ENCODE assay signal across 9 cellular contexts in the genomic region with DNA sequence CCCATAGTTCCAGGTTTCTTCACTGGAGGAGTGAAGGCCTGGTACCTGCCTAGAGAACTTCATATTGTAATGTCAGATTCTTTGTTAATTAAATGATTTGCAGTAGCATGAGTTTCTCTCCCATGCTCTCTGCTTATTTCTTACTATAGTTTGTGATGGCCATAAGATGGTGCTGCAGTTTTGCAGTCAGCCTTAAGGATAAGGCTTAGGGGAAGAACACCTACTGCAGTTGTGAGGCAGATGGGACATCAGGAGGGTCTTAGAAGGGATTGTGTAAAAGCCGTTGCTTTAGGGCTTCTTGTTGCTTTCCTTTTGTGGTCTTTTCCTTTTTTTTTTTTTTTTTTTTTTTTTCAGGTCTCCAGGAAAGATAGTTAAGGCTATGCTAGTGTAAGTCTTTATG.
DNase-seq lines count a peak whose midpoint lies in the region; ATAC-seq, FAIRE-seq and TF ChIP-seq lines count a peak whose summit lies in the region.
"Had no signal": no experiment of that assay in that cellular context is flagged by ENCODE, and none has a peak within 500 bp of the region (broad histone marks: within the 10 kb centered on the region; RNA-seq: fewer than 3 reads in every experiment).

No MANE protein-coding gene starts in this region.

- WGBS in HepG2 (ENCODE audit: low lambda C conversion rate), result 86% methylated on average over 1 of the region's 1 CpG
- 60% methylated on average over 1 of the region's 1 CpG for WGBS in right lobe of liver (ENCODE audit: insufficient coverage, low coverage, low lambda C conversion rate, missing lambda C conversion rate)
- 69% methylated on average over 1 of the region's 1 CpG; no CpG with 5 or more reads in 1 of the 2 experiments for whole genome bisulfite sequencing in endodermal cell (ENCODE audit: insufficient coverage in 1 of 2, insufficient read length in 1 of 2), 2 experiments

- H3K9me3 Mint-ChIP-seq in endodermal cell, result no peaks in the 10 kb centered on the region
- H3K9me3 Mint-ChIP-seq in naive thymus-derived CD8-positive, alpha-beta T cell, result no peaks in the 10 kb centered on the region
- H3K9me3 Mint-ChIP-seq in stimulated activated effector memory CD8-positive, alpha-beta T cell treated with anti-CD3 and anti-CD28 coated beads, Interleukin-12 subunit alpha, Interleukin-12 subunit beta, amount 100 ng/mL, for 72 hours, result no peaks in the 10 kb centered on the region
- H3K9me3 Mint-ChIP-seq: stimulated activated naive CD8-positive, alpha-beta T cell treated with anti-CD3 and anti-CD28 coated beads, Interleukin-15, Interleukin-2, amounts not matched to agents 100 ng/mL and 50 ng/mL, for 24 hours had no signal

- H3K4me3 Mint-ChIP-seq in endodermal cell, result no peak overlapping the region
- H3K4me3 Mint-ChIP-seq in naive thymus-derived CD8-positive, alpha-beta T cell, result no peak overlapping the region
- no peak overlapping the region for H3K4me3 Mint-ChIP-seq in stimulated activated effector memory CD8-positive, alpha-beta T cell treated with anti-CD3 and anti-CD28 coated beads, Interleukin-12 subunit alpha, Interleukin-12 subunit beta, amount 100 ng/mL, for 72 hours
- H3K4me3 Mint-ChIP-seq: stimulated activated naive CD8-positive, alpha-beta T cell treated with anti-CD3 and anti-CD28 coated beads, Interleukin-15, Interleukin-2, amounts not matched to agents 100 ng/mL and 50 ng/mL, for 24 hours had no signal

- H3K9ac ChIP-seq in HepG2 (ENCODE audit: insufficient read depth, low read depth, low read length), result no peak overlapping the region
- H3K9ac ChIP-seq in endodermal cell (ENCODE audit: extremely low read depth, low read length, poor library complexity, severe bottlenecking), result no peak overlapping the region

- peaks cover 4% of the 10 kb centered on the region for H3K36me3 Mint-ChIP-seq in endodermal cell (ENCODE audit: low read depth)
- peaks cover 0 to 42% (median 2%) of the 10 kb centered on the region in 3 donors for H3K36me3 Mint-ChIP-seq in naive thymus-derived CD8-positive, alpha-beta T cell
- peaks cover 35% of the 10 kb centered on the region for H3K36me3 Mint-ChIP-seq in stimulated activated effector memory CD8-positive, alpha-beta T cell treated with anti-CD3 and anti-CD28 coated beads, Interleukin-12 subunit alpha, Interleukin-12 subunit beta, amount 100 ng/mL, for 72 hours

- in situ Hi-C loops in HepG2 (cut with HindIII; ENCODE audit: extremely low pct_ligation_motif_present, low pct_unique_long_range_greater_than_20kb), result no loop called here

- TF ChIP-seq CTCF in HepG2 (CRISPR knock-in tag; IDR thresholded peaks at IDR 0.05) (peak; percentile 58), right lobe of liver (IDR thresholded peaks at IDR 0.05) (no peak), endodermal cell (conservative IDR thresholded peaks at IDR 0.05) (peak; percentile 60), vagina (IDR thresholded peaks at IDR 0.05) (no peak)

- DNase-seq in HepG2 (ENCODE audit: low spot score) (no peak), right lobe of liver (no peak), NCI-H82 (lab: John Stamatoyannopoulos, UW) (peak; percentile 85), endodermal cell (no peak), vagina (ENCODE audit: extremely low spot score in 2 of 2) (no peak)
- DNase-seq in naive thymus-derived CD8-positive, alpha-beta T cell, result no peak
- DNase-seq in stimulated activated effector memory CD8-positive, alpha-beta T cell treated with anti-CD3 and anti-CD28 coated beads, Interleukin-12 subunit alpha, Interleukin-12 subunit beta, amount 100 ng/mL, for 72 hours (ENCODE audit: low spot score in 2 of 2), result no peak

- no TSS peak for BruUV-seq in HepG2 (replicated peaks; lab: Mats Ljungman, UMichigan)

- H3K27me3 Mint-ChIP-seq in endodermal cell (ENCODE audit: insufficient read depth), result peaks cover 21% of the 10 kb centered on the region
- H3K27me3 Mint-ChIP-seq in naive thymus-derived CD8-positive, alpha-beta T cell, result no peaks in the 10 kb centered on the region
- H3K27me3 Mint-ChIP-seq: stimulated activated naive CD8-positive, alpha-beta T cell treated with anti-CD3 and anti-CD28 coated beads, Interleukin-15, Interleukin-2, amounts not matched to agents 100 ng/mL and 50 ng/mL, for 24 hours had no signal

- peaks cover 2 to 10% of the 10 kb centered on the region in 2 experiments; a peak in 3 of 5 replicates for H3K36me3 ChIP-seq in HepG2 (replicated peaks in 1 of 2; ENCODE audit: control insufficient read depth in 1 of 2, insufficient read depth in 2 of 2, low read length in 2 of 2)
- H3K36me3 ChIP-seq in right lobe of liver, result no peaks in the 10 kb centered on the region
- no peaks in the 10 kb centered on the region for H3K36me3 ChIP-seq in endodermal cell (ENCODE audit: control insufficient read depth, insufficient read depth, low read length)
- no peaks in the 10 kb centered on the region for H3K36me3 ChIP-seq in vagina

- peaks cover 16% of the 10 kb centered on the region for H3K4me1 ChIP-seq in HepG2 (ENCODE audit: insufficient read depth, low read length)
- peaks cover 0 to 7% (median 0%) of the 10 kb centered on the region in 4 donors for H3K4me1 ChIP-seq in right lobe of liver
- peaks cover 17% of the 10 kb centered on the region for H3K4me1 ChIP-seq in endodermal cell (ENCODE audit: control insufficient read depth, insufficient read depth, low read length)
- H3K4me1 ChIP-seq in vagina, result peaks cover 50% of the 10 kb centered on the region

- H4K20me1 ChIP-seq in HepG2 (ENCODE audit: insufficient read depth, low read length), result no peaks in the 10 kb centered on the region

- intact Hi-C loops in HepG2 (cut with micrococcal nuclease; ENCODE audit: unreplicated experiment) (no loop called here), right lobe of liver (cut with DNase I) (no loop called here), vagina (cut with DNase I) (no loop called here)

- H3K79me2 ChIP-seq in HepG2 (ENCODE audit: insufficient read depth, low read length), result peaks cover 10% of the 10 kb centered on the region

- no peak overlapping the region for H2AFZ ChIP-seq in HepG2 (ENCODE audit: low read length)

- H3K4me2 ChIP-seq in HepG2 (ENCODE audit: low read depth, low read length), result no peak overlapping the region

- TF ChIP-seq POLR2A in HepG2 (IDR thresholded peaks at IDR 0.05; ENCODE audit: insufficient read depth in 1 of 2, low read depth in 2 of 2, low read length in 2 of 2), result no peak
- no peak for TF ChIP-seq POLR2A in right lobe of liver (IDR thresholded peaks at IDR 0.05)
- no peak for TF ChIP-seq POLR2A in vagina (IDR thresholded peaks at IDR 0.05)

- TF ChIP-seq EP300 in HepG2 (IDR thresholded peaks at IDR 0.05; ENCODE audit: low read depth in 2 of 2, low read length in 2 of 2) (no peak), HepG2 (CRISPR knock-in tag; IDR thresholded peaks at IDR 0.05; ENCODE audit: borderline replicate concordance) (no peak)

- H3K9me3 ChIP-seq in HepG2 (ENCODE audit: low read length), result no peaks in the 10 kb centered on the region
- H3K9me3 ChIP-seq in right lobe of liver, result no peaks in the 10 kb centered on the region
- H3K9me3 ChIP-seq in endodermal cell (ENCODE audit: control insufficient read depth, low read length), result no peaks in the 10 kb centered on the region
- no peaks in the 10 kb centered on the region for H3K9me3 ChIP-seq in vagina

- H3K4me1 Mint-ChIP-seq in endodermal cell, result peaks cover 42% of the 10 kb centered on the region
- peaks cover 30 to 88% (median 76%) of the 10 kb centered on the region in 4 donors for H3K4me1 Mint-ChIP-seq in naive thymus-derived CD8-positive, alpha-beta T cell
- peaks cover 80% of the 10 kb centered on the region for H3K4me1 Mint-ChIP-seq in stimulated activated effector memory CD8-positive, alpha-beta T cell treated with anti-CD3 and anti-CD28 coated beads, Interleukin-12 subunit alpha, Interleukin-12 subunit beta, amount 100 ng/mL, for 72 hours

- CTCF ChIA-PET in HepG2 (lab: Yijun Ruan, JAX; ENCODE audit: low intra/inter-chr PET ratio, low total read pairs), result no interaction called here

- no peak for FAIRE-seq in HepG2 (lab: Jason Lieb, UNC)

- POLR2A ChIA-PET in HepG2 (lab: Yijun Ruan, JAX), result no interaction called here
- POLR2A ChIA-PET in naive thymus-derived CD8-positive, alpha-beta T cell (lab: Charles Lee), result no interaction called here

- H3K27ac ChIP-seq in HepG2 (ENCODE audit: extremely low read length, insufficient read depth, low read length), result no peak overlapping the region
- no peak overlapping the region for H3K27ac ChIP-seq in right lobe of liver
- no peak overlapping the region for H3K27ac ChIP-seq in endodermal cell (ENCODE audit: low read depth, low read length)
- peak overlapping the region; percentile 90 for H3K27ac ChIP-seq in vagina

- no peak overlapping the region for H3K4me3 ChIP-seq in HepG2 (replicated peaks in 1 of 3; ENCODE audit: insufficient read depth in 1 of 3, low read depth in 2 of 3, low read length in 3 of 3)
- H3K4me3 ChIP-seq in right lobe of liver, result no peak overlapping the region
- H3K4me3 ChIP-seq in endodermal cell (ENCODE audit: low read length), result no peak overlapping the region
- no peak overlapping the region for H3K4me3 ChIP-seq in vagina

- no peak for TF ChIP-seq RAD21 in HepG2 (CRISPR knock-in tag; IDR thresholded peaks at IDR 0.05)

- H3K27me3 ChIP-seq in HepG2 (ENCODE audit: control insufficient read depth in 1 of 2, insufficient read depth in 2 of 2, low read length in 2 of 2) (no peaks in the 10 kb centered on the region), right lobe of liver (no peaks in the 10 kb centered on the region), endodermal cell (ENCODE audit: control insufficient read depth, insufficient read depth, low read length, poor library complexity, severe bottlenecking) (peaks cover 38% of the 10 kb centered on the region), vagina (no peaks in the 10 kb centered on the region)

- ATAC-seq in HepG2 (peak; percentile 35; the same call in 1 of the 3 replicates), right lobe of liver (no peak), HG02571 (IDR thresholded peaks at IDR 0.05; ENCODE audit: unreplicated experiment) (no peak)
- no peak for ATAC-seq in naive thymus-derived CD8-positive, alpha-beta T cell
- ATAC-seq in stimulated activated effector memory CD8-positive, alpha-beta T cell treated with anti-CD3 and anti-CD28 coated beads, Interleukin-12 subunit alpha, Interleukin-12 subunit beta, amount 100 ng/mL, for 72 hours, result no peak

- H3K27ac Mint-ChIP-seq in endodermal cell, result no peak overlapping the region
- peak overlapping the region in 3 of 10 donors; percentile 6 to 63 (median 10) for H3K27ac Mint-ChIP-seq in naive thymus-derived CD8-positive, alpha-beta T cell
- no peak overlapping the region for H3K27ac Mint-ChIP-seq in stimulated activated effector memory CD8-positive, alpha-beta T cell treated with anti-CD3 and anti-CD28 coated beads, Interleukin-12 subunit alpha, Interleukin-12 subunit beta, amount 100 ng/mL, for 72 hours
- H3K27ac Mint-ChIP-seq: stimulated activated naive CD8-positive, alpha-beta T cell treated with anti-CD3 and anti-CD28 coated beads, Interleukin-15, Interleukin-2, amounts not matched to agents 100 ng/mL and 50 ng/mL, for 24 hours had no signal

TF ChIP-seq in HepG2, 621 proteins besides CTCF, POLR2A, EP300 and RAD21:
- TF ChIP-seq STAG1 (CRISPR knock-in tag; IDR thresholded peaks at IDR 0.05), result peak; percentile 56
- no peak for TF ChIP-seq ZNF616 (CRISPR knock-in tag; IDR thresholded peaks at IDR 0.05; ENCODE audit: low read depth)
- no peak for TF ChIP-seq ZNF296 (CRISPR knock-in tag; conservative IDR thresholded peaks at IDR 0.05)
- no peak for TF ChIP-seq ZNF547 (CRISPR knock-in tag; IDR thresholded peaks at IDR 0.05)
- TF ChIP-seq U2AF1 (optimal IDR thresholded peaks at IDR 0.05; ENCODE audit: low read depth, low read length), result no peak

Comparison
In these comparisons a context has a peak if more than half of its experiments do, and no peak if none do; other contexts are left out.
1. CTCF ChIP-seq: peak in HepG2 (single experiment) and endodermal cell (single experiment); none in right lobe of liver (0 of 4) and vagina (0 of 3).